9 cellular contexts compared by ENCODE assay signal in genomic region chr11:96154802-96155520, GRCh38.
A peak's percentile ranks its signal among the peaks of the same experiment; 100 is the strongest.
DNase-seq lines count a peak whose midpoint lies in the region; ATAC-seq and TF ChIP-seq lines count a peak whose summit lies in the region.
"Had no signal": no experiment of that assay in that cellular context is flagged by ENCODE, and none has a peak within 500 bp of the region (broad histone marks: within the 10 kb centered on the region; RNA-seq: fewer than 3 reads in every experiment).

No MANE protein-coding gene starts in this region.

- no peaks in the 10 kb centered on the region for H3K27me3 ChIP-seq in skeletal muscle satellite cell (ENCODE audit: control insufficient read depth, insufficient read depth, low read length)

- peaks cover 24% of the 10 kb centered on the region for H3K4me1 Mint-ChIP-seq in activated T-helper 17 cell treated with anti-CD3 and anti-CD28 coated beads, Interleukin-2, amount 50 U/mL, for 72 hours

- peak overlapping the region; percentile 24 for H3K27ac Mint-ChIP-seq in activated T-helper 17 cell treated with anti-CD3 and anti-CD28 coated beads, Interleukin-2, amount 50 U/mL, for 72 hours

- no peaks in the 10 kb centered on the region for H3K36me3 ChIP-seq in skeletal muscle satellite cell (ENCODE audit: insufficient read depth, low read length)

- DNase-seq in ELR (ENCODE audit: low read depth) (peak; percentile 88), fibroblast of the aortic adventitia (ENCODE audit: low read depth) (peak; percentile 83), iPS-NIHi11 (ENCODE audit: low spot score) (no peak)
- no peak for DNase-seq in NK-92 treated with Interleukin-12 subunit alpha and Interleukin-12 subunit beta, amount 100 ng/mL, for 24 hours (lab: John Stamatoyannopoulos, UW)
- DNase-seq: NCI-H774 had no signal

- H3K4me1 ChIP-seq in skeletal muscle satellite cell (ENCODE audit: control insufficient read depth, insufficient read depth, low read length), result peaks cover 62% of the 10 kb centered on the region

- no peaks in the 10 kb centered on the region for H3K9me3 ChIP-seq in skeletal muscle satellite cell (replicated peaks; ENCODE audit: low read length)

- peak overlapping the region; percentile 79 for H3K9ac ChIP-seq in skeletal muscle satellite cell (ENCODE audit: low read depth, low read length)

- peak overlapping the region; percentile 9 for H3K4me3 ChIP-seq in fibroblast of the aortic adventitia (ENCODE audit: low read depth, low read length)
- peak overlapping the region; percentile 38 for H3K4me3 ChIP-seq in skeletal muscle satellite cell (ENCODE audit: low read length)

- H3K4me2 ChIP-seq in skeletal muscle satellite cell (ENCODE audit: low read length), result peak overlapping the region; percentile 54

- H3K9me3 Mint-ChIP-seq in activated T-helper 17 cell treated with anti-CD3 and anti-CD28 coated beads, Interleukin-2, amount 50 U/mL, for 72 hours, result no peaks in the 10 kb centered on the region

- H3K4me3 Mint-ChIP-seq in activated T-helper 17 cell treated with anti-CD3 and anti-CD28 coated beads, Interleukin-2, amount 50 U/mL, for 72 hours, result no peak overlapping the region

- no peaks in the 10 kb centered on the region for H3K27me3 Mint-ChIP-seq in activated T-helper 17 cell treated with anti-CD3 and anti-CD28 coated beads, Interleukin-2, amount 50 U/mL, for 72 hours

- ATAC-seq in activated T-helper 17 cell treated with anti-CD3 and anti-CD28 coated beads, Interleukin-2, amount 50 U/mL, for 72 hours (replicated peaks), result no peak
- ATAC-seq in GM19395 (IDR thresholded peaks at IDR 0.05; ENCODE audit: unreplicated experiment) (no peak), HG03280 (IDR thresholded peaks at IDR 0.05; ENCODE audit: unreplicated experiment) (no peak)

- H3K36me3 Mint-ChIP-seq in activated T-helper 17 cell treated with anti-CD3 and anti-CD28 coated beads, Interleukin-2, amount 50 U/mL, for 72 hours (ENCODE audit: low read depth), result peaks cover 6% of the 10 kb centered on the region

- no peak for TF ChIP-seq CTCF in fibroblast of the aortic adventitia (IDR thresholded peaks at IDR 0.05; ENCODE audit: insufficient read depth, low read length)

Comparison
In these comparisons a context has a peak if more than half of its experiments do, and no peak if none do; other contexts are left out.
1. DNase-seq: peak in ELR (single experiment) and fibroblast of the aortic adventitia (single experiment); none in iPS-NIHi11 (single experiment) and NK-92 treated with Interleukin-12 subunit alpha and Interleukin-12 subunit beta, amount 100 ng/mL, for 24 hours (single experiment).